Comparison of ENCODE assay signal across 24 cellular contexts in genomic region chr1:23385119-23385621, GRCh38. TPM values are rescaled to one million over a fixed set of nuclear protein-coding genes. Genes with fewer than 3 reads are reported as not detected.
DNase-seq lines count a peak whose midpoint lies in the region; ATAC-seq, FAIRE-seq and TF ChIP-seq lines count a peak whose summit lies in the region.
"Had no signal": no experiment of that assay in that cellular context is flagged by ENCODE, and none has a peak within 500 bp of the region (broad histone marks: within the 10 kb centered on the region; RNA-seq: fewer than 3 reads in every experiment).

No MANE protein-coding gene starts in this region.

- TF ChIP-seq CTCF in AG10803 (conservative IDR thresholded peaks at IDR 0.05; ENCODE audit: low read length) (no peak), epithelial cell of esophagus (IDR thresholded peaks at IDR 0.05; ENCODE audit: insufficient read depth, low read depth, low read length, missing control alignments) (no peak)

- H3K9ac ChIP-seq in neuronal stem cell (ENCODE audit: low read depth, low read length, poor library complexity): no peak overlapping the region

- H3K27ac ChIP-seq in neuronal stem cell (replicated peaks; ENCODE audit: low read length): no peak overlapping the region
- H3K27ac ChIP-seq: dorsolateral prefrontal cortex had no signal

- no peak overlapping the region for H3K18ac ChIP-seq in neuronal stem cell (ENCODE audit: low read length)

- no peak overlapping the region for H4K91ac ChIP-seq in neuronal stem cell (ENCODE audit: low read depth, low read length, poor library complexity)

- H3K4me3 ChIP-seq in AG10803 (ENCODE audit: low read length) (no peak overlapping the region), epithelial cell of esophagus (ENCODE audit: low read length) (no peak overlapping the region), neuronal stem cell (ENCODE audit: low read length in 2 of 2) (no peak overlapping the region)
- H3K4me3 ChIP-seq: dorsolateral prefrontal cortex, esophagus muscularis mucosa, MG63 had no signal

- no peak overlapping the region for H3K4me2 ChIP-seq in neuronal stem cell (ENCODE audit: insufficient read depth, low read length, poor library complexity, severe bottlenecking)

- no peak overlapping the region for H2BK12ac ChIP-seq in neuronal stem cell (ENCODE audit: low read length)

- no peak overlapping the region for H2BK120ac ChIP-seq in neuronal stem cell (ENCODE audit: low read depth, low read length)

- H3K14ac ChIP-seq in neuronal stem cell (ENCODE audit: low read length): no peak overlapping the region

- ATAC-seq in HG02884 (IDR thresholded peaks at IDR 0.05; ENCODE audit: unreplicated experiment): no peak
- ATAC-seq: activated CD8-positive, alpha-beta T cell treated with anti-CD3 and anti-CD28 coated beads for 36 hours; CD8-positive, alpha-beta T cell; T-helper 17 cell; WTC11 had no signal

- H2AK5ac ChIP-seq in neuronal stem cell (ENCODE audit: low read depth, low read length): no peak overlapping the region

- no peak overlapping the region for H2BK5ac ChIP-seq in neuronal stem cell (ENCODE audit: low read length)

- H3K79me1 ChIP-seq in neuronal stem cell (ENCODE audit: low read depth, low read length): no peaks in the 10 kb centered on the region

- H3K4ac ChIP-seq in neuronal stem cell (ENCODE audit: low read length): no peak overlapping the region

- H3K36me3 ChIP-seq in neuronal stem cell (replicated peaks in 1 of 2; ENCODE audit: control insufficient read depth in 2 of 2, insufficient read depth in 2 of 2, low read length in 2 of 2): no peaks in the 10 kb centered on the region
- H3K36me3 ChIP-seq: MG63 had no signal

- H2AFZ ChIP-seq in neuronal stem cell (ENCODE audit: low read length): no peak overlapping the region

- H3K4me1 ChIP-seq in neuronal stem cell (ENCODE audit: control insufficient read depth in 2 of 2, insufficient read depth in 1 of 2, low read depth in 1 of 2, low read length in 2 of 2): peaks cover 0 to 1% of the 10 kb centered on the region in 2 donors

- H3K23ac ChIP-seq in neuronal stem cell (ENCODE audit: low read depth, low read length, poor library complexity): peak overlapping the region; percentile 1

- H3K27me3 ChIP-seq in neuronal stem cell (ENCODE audit: control insufficient read depth in 3 of 3, insufficient read depth in 3 of 3, low read depth in 1 of 3, low read length in 3 of 3): no peaks in the 10 kb centered on the region
- H3K27me3 ChIP-seq: dorsolateral prefrontal cortex, esophagus muscularis mucosa, MG63 had no signal

- WGBS in neuronal stem cell (ENCODE audit: extremely low coverage in 2 of 2, insufficient read length in 2 of 2, insufficient replicate concordance in 1 of 2), 2 donors: no CpG with 5 or more reads among the region's 14 CpGs

- H3K9me3 ChIP-seq in neuronal stem cell (replicated peaks in 1 of 2; ENCODE audit: control insufficient read depth in 2 of 2, insufficient read depth in 1 of 2, low read depth in 1 of 2, low read length in 2 of 2): peaks cover 0 to 5% of the 10 kb centered on the region in 2 donors
- H3K9me3 ChIP-seq: esophagus muscularis mucosa, MG63 had no signal

- DNase-seq in AG10803 (ENCODE audit: low read depth) (peak; percentile 58), RCC 7860 (ENCODE audit: low spot score) (peak; percentile 70), epithelial cell of esophagus (ENCODE audit: low read depth) (peak; percentile 51), neuronal stem cell (ENCODE audit: low spot score) (no peak), Kasumi-1 (lab: John Stamatoyannopoulos, UW) (no peak), NK-92 (lab: John Stamatoyannopoulos, UW; ENCODE audit: unreplicated experiment) (no peak), NCI-H128 (lab: John Stamatoyannopoulos, UW; ENCODE audit: unreplicated experiment) (no peak)
- DNase-seq: activated CD8-positive, alpha-beta T cell treated with anti-CD3 and anti-CD28 coated beads for 36 hours; activated naive CD8-positive, alpha-beta T cell treated with anti-CD3 and anti-CD28 coated beads for 36 hours; activated T-cell treated with anti-CD3 and anti-CD28 coated beads, Interleukin-2, amount 50 U/mL, for 48 hours; CD8-positive, alpha-beta T cell; DMS79; GOT3; NCI-H1694 treated with DMSO at 0.1 percent for 48 hours; Right ventricle myocardium superior; stimulated activated naive CD4-positive, alpha-beta T cell treated with Interleukin-2 at 50 U/mL for 16 hours; T-helper 17 cell had no signal

- H2BK15ac ChIP-seq in neuronal stem cell (ENCODE audit: low read length): no peak overlapping the region

- no peak overlapping the region for H4K8ac ChIP-seq in neuronal stem cell (ENCODE audit: low read depth, low read length)

- no peak for FAIRE-seq in RCC 7860 (lab: Jason Lieb, UNC)
- FAIRE-seq: islet of Langerhans had no signal

RNA-seq across cellular contexts. Expression of gene ZNF436, which starts 15.5 kb away (rescaled TPM):
- polyA plus RNA-seq in neuronal stem cell (2013, experiment 1 of 2): 5.8 TPM
- 5.8 TPM for polyA plus RNA-seq in neuronal stem cell (2013, experiment 2 of 2)

RNA-seq across cellular contexts. Expression of gene TCEA3, which starts 39.4 kb away (rescaled TPM):
- polyA plus RNA-seq in neuronal stem cell (2013, experiment 1 of 2): 2.2 TPM
- polyA plus RNA-seq in neuronal stem cell (2013, experiment 2 of 2): 2.3 TPM
- polyA plus RNA-seq: neural cell had no signal

RNA-seq across cellular contexts. Expression of gene HNRNPR, which starts 41.1 kb away (rescaled TPM):
- 240 TPM for polyA plus RNA-seq in neuronal stem cell (2013, experiment 1 of 2)
- 241 TPM for polyA plus RNA-seq in neuronal stem cell (2013, experiment 2 of 2)

Comparison
In these comparisons a context has a peak if more than half of its experiments do, and no peak if none do; other contexts are left out.
1. DNase-seq: peak in AG10803 (single experiment), RCC 7860 (single experiment) and epithelial cell of esophagus (single experiment); none in neuronal stem cell (single experiment), Kasumi-1 (0 of 2), NK-92 (single experiment) and NCI-H128 (single experiment).